ENCODE assay signal across 28 cellular contexts in the genomic region with DNA sequence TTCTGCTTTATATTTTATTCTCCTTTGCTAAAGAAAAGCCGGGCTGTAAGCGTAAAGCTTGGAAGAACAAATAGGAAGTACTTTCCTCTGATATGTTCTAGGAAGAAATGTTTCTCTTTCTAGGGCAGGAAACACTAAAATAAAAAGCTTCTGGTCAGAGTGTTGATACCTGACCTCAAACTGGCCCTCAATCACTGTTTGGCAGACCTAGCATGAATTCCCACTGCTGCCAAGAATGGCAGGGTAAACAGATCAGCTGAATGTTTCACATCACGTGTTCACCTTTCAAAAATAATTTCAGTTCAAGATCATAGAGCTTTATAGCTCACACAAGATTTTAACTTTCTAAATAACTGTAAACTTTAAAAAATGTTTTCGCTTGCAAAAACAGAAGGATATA. TPM values are rescaled to one million over a fixed set of nuclear protein-coding genes. Genes with fewer than 3 reads are reported as not detected.
DNase-seq lines count a peak whose midpoint lies in the region; ATAC-seq and TF ChIP-seq lines count a peak whose summit lies in the region.
"Had no signal": no experiment of that assay in that cellular context is flagged by ENCODE, and none has a peak within 500 bp of the region (broad histone marks: within the 10 kb centered on the region; RNA-seq: fewer than 3 reads in every experiment).

No MANE protein-coding gene starts in this region.

- no peak for TF ChIP-seq EP300 in stomach (IDR thresholded peaks at IDR 0.05)

- TF ChIP-seq CTCF in left ventricle myocardium inferior (IDR thresholded peaks at IDR 0.05; ENCODE audit: borderline replicate concordance) (no peak), VCaP (conservative IDR thresholded peaks at IDR 0.05) (no peak), liver (IDR thresholded peaks at IDR 0.05; ENCODE audit: low read depth, low read length, missing input control) (no peak), stomach (IDR thresholded peaks at IDR 0.05) (no peak), spleen (IDR thresholded peaks at IDR 0.05 in 8 of 11, conservative IDR thresholded peaks at IDR 0.05 in 3 of 11) (no peak)

- no peaks in the 10 kb centered on the region for H3K27me3 ChIP-seq in left ventricle myocardium inferior (ENCODE audit: low read depth)
- no peaks in the 10 kb centered on the region for H3K27me3 ChIP-seq in liver (ENCODE audit: control insufficient read depth in 4 of 4, insufficient read depth in 4 of 4, low read length in 3 of 4)
- H3K27me3 ChIP-seq in stomach = no peaks in the 10 kb centered on the region
- H3K27me3 ChIP-seq in spleen (replicated peaks in 1 of 7) = no peaks in the 10 kb centered on the region
- H3K27me3 ChIP-seq: upper lobe of right lung had no signal

- H3K4me3 ChIP-seq in left ventricle myocardium inferior (peak overlapping the region; percentile 96), liver (ENCODE audit: low read depth in 1 of 3, low read length in 3 of 3) (peak overlapping the region in 1 of 3 donors; percentile 34), stomach (no peak overlapping the region), spleen (no peak overlapping the region)
- H3K4me3 ChIP-seq: SK-N-MC, upper lobe of right lung had no signal

- H3K4me1 ChIP-seq in left ventricle myocardium inferior (peaks cover 86% of the 10 kb centered on the region), liver (ENCODE audit: control insufficient read depth in 4 of 4, insufficient read depth in 4 of 4, low read length in 3 of 4) (peaks cover 7 to 32% (median 27%) of the 10 kb centered on the region in 4 donors), stomach (peaks cover 15 to 43% (median 39%) of the 10 kb centered on the region in 4 donors), spleen (peaks cover 4 to 41% (median 18%) of the 10 kb centered on the region in 6 donors)

- H3K36me3 ChIP-seq in left ventricle myocardium inferior (no peaks in the 10 kb centered on the region), liver (ENCODE audit: control insufficient read depth in 4 of 4, insufficient read depth in 3 of 4, low read depth in 1 of 4, low read length in 3 of 4) (no peaks in the 10 kb centered on the region), stomach (no peaks in the 10 kb centered on the region), spleen (no peaks in the 10 kb centered on the region)
- H3K36me3 ChIP-seq: upper lobe of right lung had no signal

- TF ChIP-seq POLR2A in stomach (IDR thresholded peaks at IDR 0.05) (no peak), spleen (IDR thresholded peaks at IDR 0.05) (no peak)

- WGBS in liver = 36% methylated on average over 4 of the region's 4 CpGs
- 34 to 70% (median 44%) methylated on average over 4 of the region's 4 CpGs for WGBS in stomach, 5 donors
- 79 to 90% (median 84%) methylated on average over 4 of the region's 4 CpGs for WGBS in spleen, 5 donors

- no peak for ATAC-seq in left cardiac atrium
- ATAC-seq: activated CD4-positive, alpha-beta T cell treated with anti-CD3 and anti-CD28 coated beads for 36 hours; stimulated activated effector memory CD8-positive, alpha-beta T cell treated with anti-CD3 and anti-CD28 coated beads, Interleukin-12 subunit alpha, Interleukin-12 subunit beta, amount 100 ng/mL, for 72 hours; T-helper 17 cell; upper lobe of right lung had no signal

- H3K27ac ChIP-seq in left ventricle myocardium inferior (replicated peaks) (peak overlapping the region; percentile 98), VCaP (peak overlapping the region; percentile 46), liver (ENCODE audit: low read depth in 1 of 2, low read length in 2 of 2) (peak overlapping the region; percentile 55 to 62), stomach (peak overlapping the region in 2 of 5 donors; percentile 17 to 28), spleen (peak overlapping the region in 1 of 8 donors; percentile 30)
- H3K27ac ChIP-seq: SK-N-MC, upper lobe of right lung had no signal

- DNase-seq in left ventricle myocardium inferior (no peak), left cardiac atrium (no peak), stomach (peak; percentile 75), AG20443 (ENCODE audit: low spot score) (no peak), spleen (no peak)
- no peak for DNase-seq in stimulated activated CD4-positive, alpha-beta T cell treated with anti-CD3 and anti-CD28 coated beads, Interleukin-4, amount 100 ng/mL, for 1 hour
- DNase-seq: activated CD4-positive, alpha-beta T cell treated with anti-CD3 and anti-CD28 coated beads for 36 hours; activated gamma-delta T cell treated with Interleukin-2 at 50 U/mL for 16 hours; activated T-cell treated with anti-CD3 and anti-CD28 coated beads, Interleukin-2, amount 50 U/mL, for 24 hours; Caco-2; DMS79; GF-D8; head of caudate nucleus; Karpas-422; kidney glomerular epithelial cell; NCI-H187; NCI-H526 treated with DMSO at 0.1 percent for 48 hours; occipital lobe; retina; RPMI8226; stimulated activated CD4-positive, alpha-beta T cell treated with anti-CD3 and anti-CD28 coated beads, Interleukin-4, amount 100 ng/mL, for 24 hours; substantia nigra; T-helper 17 cell; upper lobe of right lung had no signal

- intact Hi-C loops in left ventricle myocardium inferior (cut with micrococcal nuclease) = loop anchor here (10.0 kb wide), 1 partner anchor 55 kb away; no protein-coding TSS in a partner anchor
- intact Hi-C loops in left cardiac atrium (cut with DNase I) = loop anchor here in 1 of 2 donors (5.0 kb wide), 1 partner anchor 37 kb away; a partner anchor contains a TSS
- intact Hi-C loops in stomach (cut with DNase I; ENCODE audit: low total_unique reads) = no loop called here
- intact Hi-C loops in spleen (cut with DNase I; ENCODE audit: low total_unique reads) = no loop called here

- H3K9ac ChIP-seq in liver (ENCODE audit: low read depth in 1 of 2, low read length in 2 of 2) = peak overlapping the region in 1 of 2 donors; percentile 62

- H3K9me3 ChIP-seq in left ventricle myocardium inferior (replicated peaks) (no peaks in the 10 kb centered on the region), liver (ENCODE audit: control insufficient read depth in 4 of 4, low read length in 3 of 4) (no peaks in the 10 kb centered on the region), stomach (no peaks in the 10 kb centered on the region), spleen (no peaks in the 10 kb centered on the region)
- H3K9me3 ChIP-seq: Caco-2, upper lobe of right lung had no signal

- peak; percentile 35 to 40 for TF ChIP-seq RAD21 in liver (IDR thresholded peaks at IDR 0.05)

TF ChIP-seq in liver, 16 proteins besides CTCF, POLR2A, EP300 and RAD21 (continues in another document):
- TF ChIP-seq, protein P1, sequence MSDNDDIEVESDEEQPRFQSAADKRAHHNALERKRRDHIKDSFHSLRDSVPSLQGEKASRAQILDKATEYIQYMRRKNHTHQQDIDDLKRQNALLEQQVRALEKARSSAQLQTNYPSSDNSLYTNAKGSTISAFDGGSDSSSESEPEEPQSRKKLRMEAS (IDR thresholded peaks at IDR 0.05) = no peak
- TF ChIP-seq, protein P2, sequence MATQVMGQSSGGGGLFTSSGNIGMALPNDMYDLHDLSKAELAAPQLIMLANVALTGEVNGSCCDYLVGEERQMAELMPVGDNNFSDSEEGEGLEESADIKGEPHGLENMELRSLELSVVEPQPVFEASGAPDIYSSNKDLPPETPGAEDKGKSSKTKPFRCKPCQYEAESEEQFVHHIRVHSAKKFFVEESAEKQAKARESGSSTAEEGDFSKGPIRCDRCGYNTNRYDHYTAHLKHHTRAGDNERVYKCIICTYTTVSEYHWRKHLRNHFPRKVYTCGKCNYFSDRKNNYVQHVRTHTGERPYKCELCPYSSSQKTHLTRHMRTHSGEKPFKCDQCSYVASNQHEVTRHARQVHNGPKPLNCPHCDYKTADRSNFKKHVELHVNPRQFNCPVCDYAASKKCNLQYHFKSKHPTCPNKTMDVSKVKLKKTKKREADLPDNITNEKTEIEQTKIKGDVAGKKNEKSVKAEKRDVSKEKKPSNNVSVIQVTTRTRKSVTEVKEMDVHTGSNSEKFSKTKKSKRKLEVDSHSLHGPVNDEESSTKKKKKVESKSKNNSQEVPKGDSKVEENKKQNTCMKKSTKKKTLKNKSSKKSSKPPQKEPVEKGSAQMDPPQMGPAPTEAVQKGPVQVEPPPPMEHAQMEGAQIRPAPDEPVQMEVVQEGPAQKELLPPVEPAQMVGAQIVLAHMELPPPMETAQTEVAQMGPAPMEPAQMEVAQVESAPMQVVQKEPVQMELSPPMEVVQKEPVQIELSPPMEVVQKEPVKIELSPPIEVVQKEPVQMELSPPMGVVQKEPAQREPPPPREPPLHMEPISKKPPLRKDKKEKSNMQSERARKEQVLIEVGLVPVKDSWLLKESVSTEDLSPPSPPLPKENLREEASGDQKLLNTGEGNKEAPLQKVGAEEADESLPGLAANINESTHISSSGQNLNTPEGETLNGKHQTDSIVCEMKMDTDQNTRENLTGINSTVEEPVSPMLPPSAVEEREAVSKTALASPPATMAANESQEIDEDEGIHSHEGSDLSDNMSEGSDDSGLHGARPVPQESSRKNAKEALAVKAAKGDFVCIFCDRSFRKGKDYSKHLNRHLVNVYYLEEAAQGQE (IDR thresholded peaks at IDR 0.05) = peak; percentile 22
- TF ChIP-seq YY1 (IDR thresholded peaks at IDR 0.05) (peak; percentile 64), SP1 (IDR thresholded peaks at IDR 0.05) (peak; percentile 59), NR2F2 (IDR thresholded peaks at IDR 0.05) (peak; percentile 54), HNF4G (IDR thresholded peaks at IDR 0.05) (no peak), FOXA1 (IDR thresholded peaks at IDR 0.05) (peak; percentile 77), RXRA (IDR thresholded peaks at IDR 0.05) (peak; percentile 67 to 81), HNF4A (conservative IDR thresholded peaks at IDR 0.05) (peak; percentile 39 to 67), FOXA2 (IDR thresholded peaks at IDR 0.05) (peak; percentile 70)

RNA-seq across cellular contexts. Expression of a gene that starts 2.9 kb away (rescaled TPM):
- total RNA-seq in left ventricle myocardium inferior (531 TPM), left cardiac atrium (100 to 1,000 TPM; 273 to 352 TPM), liver (100 to 1,000 TPM in 1 of 2 donors, 10 to 100 TPM in 1; 79.7 to 261 TPM), stomach (100 to 1,000 TPM in 1 of 5 donors, 10 to 100 TPM in 4; 48.4 to 120 (median 88.1) TPM), spleen (10 to 100 TPM; 29.1 to 56.8 (median 34.5) TPM)
- polyA plus RNA-seq in liver (100 to 1,000 TPM; 213 to 478 TPM), stomach (100 to 1,000 TPM in 2 of 3 donors, 10 to 100 TPM in 1; 64.7 to 188 (median 155) TPM), spleen (10 to 100 TPM; 49.5 to 58.6 (median 52.4) TPM)

RNA-seq across cellular contexts. Expression of a gene that starts 37.5 kb away (rescaled TPM):
- total RNA-seq in left ventricle myocardium inferior (19.3 TPM), left cardiac atrium (10 to 100 TPM; 26.3 to 28.0 TPM), liver (10 to 100 TPM; 14.7 to 15.7 TPM), stomach (10 to 100 TPM in 3 of 5 donors, 1 to 10 TPM in 2; 4.7 to 96.8 (median 44.6) TPM), spleen (10 to 100 TPM; 46.0 to 66.4 (median 51.9) TPM)
- polyA plus RNA-seq in liver (10 to 100 TPM in 1 of 2 donors, 1 to 10 TPM in 1; 9.5 to 16.6 TPM), stomach (10 to 100 TPM; 37.7 to 59.3 (median 44.4) TPM), spleen (10 to 100 TPM; 58.8 to 71.0 (median 69.7) TPM)
